8 cellular contexts compared by ENCODE assay signal in genomic region chr9:6049798-6050197, GRCh38. TPM values are rescaled to one million over a fixed set of nuclear protein-coding genes. Genes with fewer than 3 reads are reported as not detected.
A peak's percentile ranks its signal among the peaks of the same experiment; 100 is the strongest.
DNase-seq lines count a peak whose midpoint lies in the region; ATAC-seq and TF ChIP-seq lines count a peak whose summit lies in the region.

No MANE protein-coding gene starts in this region.

- DNase-seq in A673 (ENCODE audit: low spot score) (peak; percentile 10), lower lobe of right lung (no peak), NCI-H1436 treated with DMSO at 0.1 percent for 48 hours (lab: John Stamatoyannopoulos, UW) (no peak), heart right ventricle (no peak), heart left ventricle (no peak)
- DNase-seq in activated CD8-positive, alpha-beta T cell treated with anti-CD3 and anti-CD28 coated beads for 36 hours = peak; percentile 70

- H3K27me3 Mint-ChIP-seq in activated CD8-positive, alpha-beta T cell treated with anti-CD3 and anti-CD28 coated beads for 36 hours = peaks cover 8% of the 10 kb centered on the region

- H3K4me1 ChIP-seq in A673 (ENCODE audit: insufficient read depth, low read length, poor library complexity, severe bottlenecking) (peaks cover 12% of the 10 kb centered on the region), lower lobe of right lung (peaks cover 4% of the 10 kb centered on the region), heart right ventricle (peaks cover 0 to 2% (median 0%) of the 10 kb centered on the region in 9 donors), heart left ventricle (peaks cover 0 to 7% (median 0%) of the 10 kb centered on the region in 12 donors)

- no peak overlapping the region for H3K4me3 Mint-ChIP-seq in activated CD8-positive, alpha-beta T cell treated with anti-CD3 and anti-CD28 coated beads for 36 hours

- POLR2A ChIA-PET in A673 (lab: Charles Lee; ENCODE audit: low non-redundant PET) = no interaction called here
- POLR2A ChIA-PET in activated CD8-positive, alpha-beta T cell treated with anti-CD3 and anti-CD28 coated beads for 36 hours (lab: Charles Lee) = no interaction called here

- ATAC-seq in HG03139 (IDR thresholded peaks at IDR 0.05; ENCODE audit: unreplicated experiment) = peak; percentile 52
- peak; percentile 92 for ATAC-seq in activated CD8-positive, alpha-beta T cell treated with anti-CD3 and anti-CD28 coated beads for 36 hours
- ATAC-seq in lower lobe of right lung = no peak
- no peak for ATAC-seq in heart right ventricle
- no peak for ATAC-seq in heart left ventricle

- H3K36me3 ChIP-seq in A673 (ENCODE audit: insufficient read depth, low read length, poor library complexity, severe bottlenecking) (no peaks in the 10 kb centered on the region), lower lobe of right lung (no peaks in the 10 kb centered on the region), heart right ventricle (no peaks in the 10 kb centered on the region), heart left ventricle (no peaks in the 10 kb centered on the region)

- WGBS in heart right ventricle, 2 donors = 71 to 77% methylated on average over 1 of the region's 1 CpG
- WGBS in heart left ventricle, 4 donors = 72 to 95% (median 75%) methylated on average over 1 of the region's 1 CpG

- H3K4me1 Mint-ChIP-seq in activated CD8-positive, alpha-beta T cell treated with anti-CD3 and anti-CD28 coated beads for 36 hours (ENCODE audit: low read depth) = peaks cover 8% of the 10 kb centered on the region

- CTCF ChIA-PET in A673 (lab: Charles Lee) = interaction anchor here (0.6 kb wide), 2 partner anchors 43 to 521 kb away, joined by 3 to 6 read pairs; no protein-coding TSS in a partner anchor
- CTCF ChIA-PET in activated CD8-positive, alpha-beta T cell treated with anti-CD3 and anti-CD28 coated beads for 36 hours (lab: Charles Lee) = interaction anchor here (1.3 to 3.1 kb wide), 3 partner anchors 26 to 256 kb away, joined by 3 to 14 read pairs (median 5); no protein-coding TSS in a partner anchor

- TF ChIP-seq CTCF in A673 (conservative IDR thresholded peaks at IDR 0.05; ENCODE audit: low read depth, low read length) = peak; percentile 51
- peak; percentile 58; the same call in 1 of the 2 replicates for TF ChIP-seq CTCF in GM12874 (IDR thresholded peaks at IDR 0.05; ENCODE audit: insufficient read depth, low read depth, low read length)
- peak; percentile 59 for TF ChIP-seq CTCF in activated CD8-positive, alpha-beta T cell treated with anti-CD3 and anti-CD28 coated beads for 36 hours (IDR thresholded peaks at IDR 0.05)
- peak; percentile 27 for TF ChIP-seq CTCF in lower lobe of right lung (IDR thresholded peaks at IDR 0.05)
- peak in 2 of 9 donors; percentile 17 to 31 for TF ChIP-seq CTCF in heart right ventricle (IDR thresholded peaks at IDR 0.05)
- peak in 4 of 12 donors; percentile 7 to 16 (median 12) for TF ChIP-seq CTCF in heart left ventricle (IDR thresholded peaks at IDR 0.05)

- H3K27ac ChIP-seq in A673 (ENCODE audit: low read depth, low read length, poor library complexity, severe bottlenecking) (no peak overlapping the region), lower lobe of right lung (no peak overlapping the region), heart right ventricle (no peak overlapping the region), heart left ventricle (no peak overlapping the region)

- H3K27me3 ChIP-seq in A673 (replicated peaks; ENCODE audit: insufficient read depth, low read depth, low read length, poor library complexity) (no peaks in the 10 kb centered on the region), lower lobe of right lung (ENCODE audit: low read depth) (no peaks in the 10 kb centered on the region), heart right ventricle (peaks cover 0 to 20% (median 4%) of the 10 kb centered on the region in 7 donors), heart left ventricle (peaks cover 0 to 8% (median 0%) of the 10 kb centered on the region in 9 donors)

- TF ChIP-seq POLR2A in heart left ventricle (IDR thresholded peaks at IDR 0.05) = no peak

- H3K27ac Mint-ChIP-seq in activated CD8-positive, alpha-beta T cell treated with anti-CD3 and anti-CD28 coated beads for 36 hours = no peak overlapping the region

- no peaks in the 10 kb centered on the region for H3K36me3 Mint-ChIP-seq in activated CD8-positive, alpha-beta T cell treated with anti-CD3 and anti-CD28 coated beads for 36 hours (ENCODE audit: low read depth)

- H3K4me3 ChIP-seq in A673 (ENCODE audit: low read depth, low read length, poor library complexity, severe bottlenecking) (no peak overlapping the region), lower lobe of right lung (no peak overlapping the region), heart right ventricle (no peak overlapping the region), heart left ventricle (no peak overlapping the region)

- H3K9me3 ChIP-seq in A673 (ENCODE audit: low read depth, low read length, poor library complexity, severe bottlenecking) = no peaks in the 10 kb centered on the region
- no peaks in the 10 kb centered on the region for H3K9me3 ChIP-seq in lower lobe of right lung
- no peaks in the 10 kb centered on the region for H3K9me3 ChIP-seq in heart right ventricle
- no peaks in the 10 kb centered on the region for H3K9me3 ChIP-seq in heart left ventricle

- no peaks in the 10 kb centered on the region for H3K9me3 Mint-ChIP-seq in activated CD8-positive, alpha-beta T cell treated with anti-CD3 and anti-CD28 coated beads for 36 hours

- no TSS peak for BruUV-seq in A673 (replicated peaks; lab: Mats Ljungman, UMichigan)

- intact Hi-C loops in A673 (cut with micrococcal nuclease; ENCODE audit: unreplicated experiment) (loop anchor here (5.0 kb wide), 1 partner anchor 523 kb away; no protein-coding TSS in a partner anchor), lower lobe of right lung (cut with DNase I) (loop anchor here (10.0 kb wide), 2 partner anchors 165 to 255 kb away; no protein-coding TSS in a partner anchor), heart right ventricle (cut with DNase I) (loop anchor here in 6 of 10 donors (5.0 to 10.0 kb wide), 7 partner anchors 155 to 258 kb away; partner anchors contain the start of gene MLANA (in 1 of the 6)), heart left ventricle (cut with DNase I) (loop anchor here in 4 of 10 donors (5.0 to 10.0 kb wide), 3 partner anchors 55 to 245 kb away; no protein-coding TSS in a partner anchor)
- intact Hi-C loops in activated CD8-positive, alpha-beta T cell treated with anti-CD3 and anti-CD28 coated beads for 36 hours (cut with micrococcal nuclease) = loop anchor here (5.0 to 10.0 kb wide), 2 partner anchors 252 to 515 kb away; no protein-coding TSS in a partner anchor

RNA-seq across cellular contexts. Expression of gene RANBP6, which starts 34.4 kb away (rescaled TPM):
- total RNA-seq in A673 (2021) (16.8 and 20.1 TPM in 2 replicates), lower lobe of right lung (15.3 TPM), heart right ventricle (10 to 100 TPM; 21.5 to 36.2 (median 26.8) TPM), heart left ventricle (10 to 100 TPM; 17.1 to 65.5 (median 24.1) TPM)
- 10 to 100 TPM; 16.2 to 17.1 TPM for total RNA-seq in activated CD8-positive, alpha-beta T cell treated with anti-CD3 and anti-CD28 coated beads for 36 hours
- polyA plus RNA-seq in heart right ventricle (10 to 100 TPM in 1 of 2 donors, 1 to 10 TPM in 1; 8.7 to 12.9 TPM), heart left ventricle (10 to 100 TPM in 1 of 2 donors, 1 to 10 TPM in 1; 7.7 to 33.3 TPM)

Comparison
In these comparisons a context has a peak if more than half of its experiments do, and no peak if none do; other contexts are left out.
1. DNase-seq: peak in A673 (single experiment) and activated CD8-positive, alpha-beta T cell treated with anti-CD3 and anti-CD28 coated beads for 36 hours (single experiment); none in lower lobe of right lung (single experiment), NCI-H1436 treated with DMSO at 0.1 percent for 48 hours (single experiment), heart right ventricle (0 of 2) and heart left ventricle (0 of 5).
2. ATAC-seq: peak in HG03139 (single experiment) and activated CD8-positive, alpha-beta T cell treated with anti-CD3 and anti-CD28 coated beads for 36 hours (single experiment); none in lower lobe of right lung (0 of 2), heart right ventricle (0 of 8) and heart left ventricle (0 of 4).